6 cellular contexts compared by ENCODE assay signal in the genomic region with DNA sequence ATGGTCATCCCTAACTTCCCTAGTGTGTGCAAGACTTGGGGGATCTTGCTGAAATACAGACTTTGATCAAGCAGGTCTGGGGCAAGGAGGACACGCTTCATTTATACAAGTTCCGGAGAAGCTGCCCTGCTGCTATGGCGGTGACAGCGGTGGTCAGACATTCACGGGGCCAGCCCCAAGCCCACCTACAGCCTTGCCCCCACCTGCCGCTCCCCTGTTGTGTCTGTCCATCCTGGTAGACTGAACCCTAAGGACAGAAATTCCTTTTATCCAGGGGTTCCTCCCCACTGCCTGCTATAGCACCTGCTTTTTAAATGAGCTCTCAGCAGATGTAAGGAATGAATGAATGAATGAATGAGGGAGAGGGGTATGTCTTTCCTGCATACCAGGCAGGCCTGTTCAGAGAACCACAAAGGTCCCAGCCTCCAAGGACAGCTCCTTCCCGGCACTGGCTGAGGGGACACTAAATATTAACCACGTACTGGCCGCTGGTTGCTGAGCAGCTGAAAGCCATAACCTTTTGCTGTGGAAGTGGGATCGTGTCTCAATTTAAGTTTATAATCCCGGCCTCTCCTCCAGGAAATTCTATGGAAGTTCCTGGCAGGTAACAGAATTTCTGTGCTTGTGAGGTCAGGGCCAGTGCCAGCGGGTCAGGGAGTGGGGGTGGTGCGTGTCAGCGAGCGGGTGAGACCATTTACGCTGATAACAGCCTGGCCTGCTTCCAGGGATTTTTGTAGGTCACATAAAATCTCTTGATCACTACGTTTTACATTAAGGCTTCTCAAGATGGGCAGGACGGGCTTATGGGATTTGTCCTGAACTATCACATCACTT. TPM values are rescaled to one million over a fixed set of nuclear protein-coding genes. Genes with fewer than 3 reads are reported as not detected.
DNase-seq lines count a peak whose midpoint lies in the region; ATAC-seq lines count a peak whose summit lies in the region.

No MANE protein-coding gene starts in this region.

- peaks cover 29 to 69% (median 49%) of the 10 kb centered on the region in 4 donors for H3K4me1 Mint-ChIP-seq in CD4-positive, alpha-beta memory T cell
- peaks cover 25% of the 10 kb centered on the region for H3K4me1 Mint-ChIP-seq in activated T-helper 17 cell treated with anti-CD3 and anti-CD28 coated beads, Interleukin-2, amount 50 U/mL, for 72 hours
- peaks cover 30% of the 10 kb centered on the region for H3K4me1 Mint-ChIP-seq in memory B cell

- H3K36me3 Mint-ChIP-seq in CD4-positive, alpha-beta memory T cell = peaks cover 11 to 27% of the 10 kb centered on the region in 2 donors
- H3K36me3 Mint-ChIP-seq in activated T-helper 17 cell treated with anti-CD3 and anti-CD28 coated beads, Interleukin-2, amount 50 U/mL, for 72 hours (ENCODE audit: low read depth) = peaks cover 23% of the 10 kb centered on the region
- peaks cover 4% of the 10 kb centered on the region for H3K36me3 Mint-ChIP-seq in memory B cell

- H3K27ac Mint-ChIP-seq in CD4-positive, alpha-beta memory T cell = peak overlapping the region; percentile 98 to 100 (median 100)
- H3K27ac Mint-ChIP-seq in activated T-helper 17 cell treated with anti-CD3 and anti-CD28 coated beads, Interleukin-2, amount 50 U/mL, for 72 hours = peak overlapping the region; percentile 96
- peak overlapping the region; percentile 97 for H3K27ac Mint-ChIP-seq in memory B cell

- H3K27me3 ChIP-seq in CD4-positive, alpha-beta memory T cell (ENCODE audit: insufficient read depth, low read length) = no peaks in the 10 kb centered on the region
- no peaks in the 10 kb centered on the region for H3K27me3 ChIP-seq in HAP-1 (ENCODE audit: low read depth)

- H3K9me3 ChIP-seq in CD4-positive, alpha-beta memory T cell (ENCODE audit: control insufficient read depth in 1 of 2, low read length in 2 of 2) = no peaks in the 10 kb centered on the region
- no peaks in the 10 kb centered on the region for H3K9me3 ChIP-seq in HAP-1

- peaks cover 11% of the 10 kb centered on the region for H3K36me3 ChIP-seq in CD4-positive, alpha-beta memory T cell (ENCODE audit: insufficient read depth, low read length)
- peaks cover 31% of the 10 kb centered on the region for H3K36me3 ChIP-seq in HAP-1 (replicated peaks)

- intact Hi-C loops in CD4-positive, alpha-beta memory T cell (cut with micrococcal nuclease) = loop anchor here (5.0 kb wide), 1 partner anchor 41 kb away; no protein-coding TSS in a partner anchor

- H3K4me1 ChIP-seq in CD4-positive, alpha-beta memory T cell (ENCODE audit: insufficient read depth, low read length) = peaks cover 54% of the 10 kb centered on the region
- H3K4me1 ChIP-seq in HAP-1 = peaks cover 14% of the 10 kb centered on the region

- no peaks in the 10 kb centered on the region for H3K9me3 Mint-ChIP-seq in CD4-positive, alpha-beta memory T cell
- no peaks in the 10 kb centered on the region for H3K9me3 Mint-ChIP-seq in activated T-helper 17 cell treated with anti-CD3 and anti-CD28 coated beads, Interleukin-2, amount 50 U/mL, for 72 hours
- H3K9me3 Mint-ChIP-seq in memory B cell = no peaks in the 10 kb centered on the region

- POLR2A ChIA-PET in CD4-positive, alpha-beta memory T cell (lab: Charles Lee; ENCODE audit: partially characterized antibody) = interaction anchor here (0.6 to 5.7 kb wide), 21 partner anchors 10 to 180 kb away, joined by 3 to 134 read pairs (median 5); a partner anchor contains a TSS

- H3K27ac ChIP-seq in CD4-positive, alpha-beta memory T cell (ENCODE audit: low read depth, low read length) = peak overlapping the region; percentile 80

- peak overlapping the region; percentile 68 to 87 (median 78) for H3K4me3 Mint-ChIP-seq in CD4-positive, alpha-beta memory T cell
- H3K4me3 Mint-ChIP-seq in activated T-helper 17 cell treated with anti-CD3 and anti-CD28 coated beads, Interleukin-2, amount 50 U/mL, for 72 hours = peak overlapping the region; percentile 70
- H3K4me3 Mint-ChIP-seq in memory B cell = no peak overlapping the region

- H3K27me3 Mint-ChIP-seq in CD4-positive, alpha-beta memory T cell = no peaks in the 10 kb centered on the region
- H3K27me3 Mint-ChIP-seq in activated T-helper 17 cell treated with anti-CD3 and anti-CD28 coated beads, Interleukin-2, amount 50 U/mL, for 72 hours = no peaks in the 10 kb centered on the region
- H3K27me3 Mint-ChIP-seq in memory B cell = no peaks in the 10 kb centered on the region

- peak in 1 of 5 donors; percentile 6 for DNase-seq in CD4-positive, alpha-beta memory T cell
- no peak for DNase-seq in memory B cell (ENCODE audit: low spot score in 2 of 2)
- no peak for DNase-seq in nucleus accumbens (lab: John Stamatoyannopoulos, UW)
- no peak for DNase-seq in NCI-H1092 treated with DMSO at 0.1 percent for 48 hours (lab: John Stamatoyannopoulos, UW)
- no peak for DNase-seq in HAP-1 (ENCODE audit: low spot score in 2 of 2)

- in situ Hi-C loops in HAP-1 (cut with MboI; ENCODE audit: low sequenced_read_pairs) = no loop called here

- peak overlapping the region; percentile 9 to 26 for H3K4me3 ChIP-seq in CD4-positive, alpha-beta memory T cell (ENCODE audit: low read length in 2 of 2)
- no peak overlapping the region for H3K4me3 ChIP-seq in HAP-1

- CTCF ChIA-PET in CD4-positive, alpha-beta memory T cell (lab: Charles Lee; ENCODE audit: partially characterized antibody) = interaction anchor here (0.6 to 10.9 kb wide), 10 partner anchors 13 to 263 kb away, joined by 3 to 287 read pairs (median 10); a partner anchor contains a TSS

- no peak for ATAC-seq in activated T-helper 17 cell treated with anti-CD3 and anti-CD28 coated beads, Interleukin-2, amount 50 U/mL, for 72 hours (replicated peaks)
- ATAC-seq in memory B cell (ENCODE audit: low read depth) = no peak

RNA-seq across cellular contexts. Expression of a gene that starts 27.1 kb away (rescaled TPM):
- 10 to 100 TPM in 1 of 2 experiments, 1 to 10 TPM in 1; 9.7 to 10.4 TPM for total RNA-seq in CD4-positive, alpha-beta memory T cell
- polyA plus RNA-seq in CD4-positive, alpha-beta memory T cell = 1 to 10 TPM; 1.1 to 2.0 TPM
- 1 to 10 TPM; 4.1 to 4.5 TPM for total RNA-seq in activated T-helper 17 cell treated with anti-CD3 and anti-CD28 coated beads, Interleukin-2, amount 50 U/mL, for 72 hours

RNA-seq across cellular contexts. Expression of a gene that starts 27.8 kb away (rescaled TPM):
- total RNA-seq in CD4-positive, alpha-beta memory T cell = 100 to 1,000 TPM; 191 to 199 TPM
- 100 to 1,000 TPM; 264 to 316 TPM for polyA plus RNA-seq in CD4-positive, alpha-beta memory T cell
- 100 to 1,000 TPM; 276 to 397 TPM for total RNA-seq in activated T-helper 17 cell treated with anti-CD3 and anti-CD28 coated beads, Interleukin-2, amount 50 U/mL, for 72 hours

RNA-seq across cellular contexts. Expression of a gene that starts 40.5 kb away (rescaled TPM):
- total RNA-seq in CD4-positive, alpha-beta memory T cell = 10 to 100 TPM; 15.6 to 18.7 TPM
- polyA plus RNA-seq in CD4-positive, alpha-beta memory T cell = under 1 TPM in 1 of 2 donors, not detected in 1; 0.25 TPM
- total RNA-seq in activated T-helper 17 cell treated with anti-CD3 and anti-CD28 coated beads, Interleukin-2, amount 50 U/mL, for 72 hours = 10 to 100 TPM in 1 of 2 donors, 1 to 10 TPM in 1; 6.7 to 10.3 TPM

RNA-seq across cellular contexts. Expression of a gene that starts 49.8 kb away (rescaled TPM):
- under 1 TPM; 0.09 to 0.14 TPM for total RNA-seq in CD4-positive, alpha-beta memory T cell
- not detected for polyA plus RNA-seq in CD4-positive, alpha-beta memory T cell
- total RNA-seq in activated T-helper 17 cell treated with anti-CD3 and anti-CD28 coated beads, Interleukin-2, amount 50 U/mL, for 72 hours = under 1 TPM; 0.26 to 0.97 TPM
